Comparison of ENCODE assay signal across 22 cellular contexts in the genomic region with DNA sequence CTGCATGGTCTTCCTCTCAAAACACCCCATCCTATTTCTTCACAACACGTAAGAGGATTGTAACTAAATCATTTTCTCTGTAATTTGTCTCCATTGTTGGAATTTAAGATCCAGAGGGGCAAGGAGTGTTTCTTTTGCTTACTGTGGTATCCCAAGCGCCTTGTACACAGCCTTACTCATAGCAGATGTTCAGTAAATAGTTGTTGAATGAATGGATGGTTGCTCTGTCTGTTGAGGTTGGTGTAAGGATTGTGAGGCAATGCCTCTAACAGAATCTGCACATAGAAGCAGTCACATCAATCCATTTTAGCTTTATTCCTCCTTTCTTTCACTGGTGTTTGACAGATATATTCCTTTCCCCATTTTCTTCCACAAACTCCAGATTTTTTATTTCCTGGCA.
"Had no signal": no experiment of that assay in that cellular context is flagged by ENCODE, and none has a peak within 500 bp of the region (broad histone marks: within the 10 kb centered on the region; RNA-seq: fewer than 3 reads in every experiment).

No MANE protein-coding gene starts in this region.

- H3K9ac ChIP-seq: neural progenitor cell had no signal

- H2AFZ ChIP-seq: neural progenitor cell had no signal

- DNase-seq: activated CD4-positive, alpha-beta memory T cell treated with anti-CD3 and anti-CD28 coated beads for 36 hours; activated CD4-positive, alpha-beta T cell treated with anti-CD3 and anti-CD28 coated beads for 48 hours; activated CD8-positive, alpha-beta memory T cell treated with anti-CD3 and anti-CD28 coated beads, Interleukin-2, amount 50 U/mL, for 4 hours; activated gamma-delta T cell; activated naive CD4-positive, alpha-beta T cell treated with anti-CD3 and anti-CD28 coated beads, Interleukin-2, amount 10 ng/mL, durations not matched to agents 7 days and 5 days; activated T-cell treated with anti-CD3 and anti-CD28 coated beads, Interleukin-2, amount 50 U/mL, for 24 hours; amygdala; endodermal cell; left lung; lower lobe of right lung; mesendoderm; natural killer cell; right cardiac atrium; stimulated activated CD4-positive, alpha-beta T cell treated with anti-CD3 and anti-CD28 coated beads, Interleukin-2, amount 100 ng/mL, for 48 hours; stimulated activated naive CD4-positive, alpha-beta T cell treated with Interleukin-2 at 50 U/mL for 16 hours; WERI-Rb-1 had no signal

- H3K4me1 ChIP-seq: left lung, lower lobe of right lung, neural progenitor cell had no signal

- H3K4me2 ChIP-seq: neural progenitor cell had no signal

- H3K36me3 ChIP-seq: left lung, lower lobe of right lung, neural progenitor cell, tibial nerve, WERI-Rb-1 had no signal

- H3K27me3 ChIP-seq: left lung, neural progenitor cell, tibial nerve had no signal

- H3K4me3 ChIP-seq: left lung, lower lobe of right lung, neural progenitor cell, tibial nerve had no signal

- H3K27ac ChIP-seq: left lung, lower lobe of right lung, neural progenitor cell, tibial nerve, WERI-Rb-1 had no signal

- FAIRE-seq: bronchial epithelial cell, frontal cortex, islet of Langerhans, TTC549 had no signal
